Comparison of ENCODE assay signal across 1 cellular context in the genomic region with DNA sequence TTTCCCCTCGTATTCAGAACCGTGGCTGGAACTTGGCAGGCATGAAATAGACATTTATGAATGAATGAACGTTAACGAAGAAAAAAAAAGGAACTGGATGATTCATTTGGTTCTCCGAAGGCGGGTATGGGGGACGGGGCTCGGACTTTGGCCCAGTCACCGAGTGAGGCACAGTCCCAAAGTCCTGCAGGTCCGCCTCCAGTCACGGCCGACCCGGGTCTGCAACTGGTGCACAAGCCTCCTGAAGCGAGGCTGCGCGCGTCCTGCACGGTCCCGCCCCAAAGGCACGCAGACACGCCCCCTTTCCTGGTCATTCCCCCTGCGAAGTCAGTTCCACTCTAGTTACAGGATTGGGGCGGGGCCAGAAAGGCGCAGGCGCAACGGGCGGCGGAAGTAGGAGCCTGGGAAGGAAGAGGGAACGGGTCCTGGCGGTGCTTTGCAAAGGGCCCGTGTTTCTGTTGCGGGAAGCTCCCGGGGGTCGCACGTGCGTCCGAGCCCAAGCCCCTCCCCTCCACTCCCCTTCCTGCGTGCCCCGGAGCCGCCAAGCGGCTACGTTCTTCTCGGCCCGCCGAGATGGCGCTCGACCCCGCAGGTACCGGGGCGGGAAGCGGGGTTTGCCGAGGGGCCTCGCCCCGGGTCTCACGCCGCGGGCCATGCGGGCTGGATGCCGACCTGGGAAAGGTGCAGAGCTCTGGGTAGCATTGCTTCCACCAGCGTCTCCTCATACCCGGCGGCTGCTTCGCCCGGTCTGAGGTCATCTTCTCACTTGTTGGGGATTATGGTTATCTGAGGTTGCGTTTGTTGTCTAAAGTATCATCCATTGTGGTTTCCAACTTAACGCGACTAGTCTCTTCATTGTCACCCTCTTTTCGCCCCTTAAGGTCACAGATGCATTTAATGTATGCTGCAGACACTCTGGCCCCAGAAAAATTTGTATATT.
TF ChIP-seq lines count a peak whose summit lies in the region.

A gene with protein sequence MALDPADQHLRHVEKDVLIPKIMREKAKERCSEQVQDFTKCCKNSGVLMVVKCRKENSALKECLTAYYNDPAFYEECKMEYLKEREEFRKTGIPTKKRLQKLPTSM (plus strand): TSS at position 399 of the 940 bp plus-strand sequence. CDS start 175 bp downstream, at position 574.

TF ChIP-seq in HEK293, 187 proteins besides CTCF, POLR2A, EP300 and RAD21 (continued from another document):
- TF ChIP-seq, protein P1, sequence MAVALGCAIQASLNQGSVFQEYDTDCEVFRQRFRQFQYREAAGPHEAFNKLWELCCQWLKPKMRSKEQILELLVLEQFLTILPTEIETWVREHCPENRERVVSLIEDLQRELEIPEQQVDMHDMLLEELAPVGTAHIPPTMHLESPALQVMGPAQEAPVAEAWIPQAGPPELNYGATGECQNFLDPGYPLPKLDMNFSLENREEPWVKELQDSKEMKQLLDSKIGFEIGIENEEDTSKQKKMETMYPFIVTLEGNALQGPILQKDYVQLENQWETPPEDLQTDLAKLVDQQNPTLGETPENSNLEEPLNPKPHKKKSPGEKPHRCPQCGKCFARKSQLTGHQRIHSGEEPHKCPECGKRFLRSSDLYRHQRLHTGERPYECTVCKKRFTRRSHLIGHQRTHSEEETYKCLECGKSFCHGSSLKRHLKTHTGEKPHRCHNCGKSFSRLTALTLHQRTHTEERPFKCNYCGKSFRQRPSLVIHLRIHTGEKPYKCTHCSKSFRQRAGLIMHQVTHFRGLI (tag by site-specific recombination; IDR thresholded peaks at IDR 0.05): peak; percentile 97
- TF ChIP-seq, protein P2, sequence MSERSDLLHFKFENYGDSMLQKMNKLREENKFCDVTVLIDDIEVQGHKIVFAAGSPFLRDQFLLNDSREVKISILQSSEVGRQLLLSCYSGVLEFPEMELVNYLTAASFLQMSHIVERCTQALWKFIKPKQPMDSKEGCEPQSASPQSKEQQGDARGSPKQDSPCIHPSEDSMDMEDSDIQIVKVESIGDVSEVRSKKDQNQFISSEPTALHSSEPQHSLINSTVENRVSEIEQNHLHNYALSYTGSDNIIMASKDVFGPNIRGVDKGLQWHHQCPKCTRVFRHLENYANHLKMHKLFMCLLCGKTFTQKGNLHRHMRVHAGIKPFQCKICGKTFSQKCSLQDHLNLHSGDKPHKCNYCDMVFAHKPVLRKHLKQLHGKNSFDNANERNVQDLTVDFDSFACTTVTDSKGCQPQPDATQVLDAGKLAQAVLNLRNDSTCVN (tag by site-specific recombination; optimal IDR thresholded peaks at IDR 0.05): peak; percentile 78
- TF ChIP-seq ZNF114 (tag by site-specific recombination; IDR thresholded peaks at IDR 0.05) (no peak), MYNN (tag by site-specific recombination; IDR thresholded peaks at IDR 0.05; ENCODE audit: borderline replicate concordance) (no peak), ZFP37 (tag by site-specific recombination; IDR thresholded peaks at IDR 0.05) (0 out of 2 replicates have a peak, but pooled peaks have one; percentile 81), ZNF677 (tag by site-specific recombination; IDR thresholded peaks at IDR 0.05) (no peak), ZNF140 (tag by site-specific recombination; IDR thresholded peaks at IDR 0.05) (no peak), KLF1 (tag by site-specific recombination; IDR thresholded peaks at IDR 0.05) (0 out of 2 replicates have a peak, but pooled peaks have one; percentile 19), IKZF3 (tag by site-specific recombination; IDR thresholded peaks at IDR 0.05) (peak; percentile 90), ZNF654 (tag by site-specific recombination; IDR thresholded peaks at IDR 0.05; ENCODE audit: low read depth) (no peak), ZNF596 (tag by site-specific recombination; IDR thresholded peaks at IDR 0.05) (no peak), ZNF366 (tag by site-specific recombination; conservative IDR thresholded peaks at IDR 0.05) (no peak), ZBTB20 (tag by site-specific recombination; IDR thresholded peaks at IDR 0.05) (peak; percentile 96), ZNF404 (tag by site-specific recombination; IDR thresholded peaks at IDR 0.05) (no peak), ZNF2 (tag by site-specific recombination; IDR thresholded peaks at IDR 0.05) (peak; percentile 16; the same call in 1 of the 2 replicates), ZNF510 (tag by site-specific recombination; IDR thresholded peaks at IDR 0.05; ENCODE audit: insufficient replicate concordance) (no peak)
- TF ChIP-seq, protein P3, sequence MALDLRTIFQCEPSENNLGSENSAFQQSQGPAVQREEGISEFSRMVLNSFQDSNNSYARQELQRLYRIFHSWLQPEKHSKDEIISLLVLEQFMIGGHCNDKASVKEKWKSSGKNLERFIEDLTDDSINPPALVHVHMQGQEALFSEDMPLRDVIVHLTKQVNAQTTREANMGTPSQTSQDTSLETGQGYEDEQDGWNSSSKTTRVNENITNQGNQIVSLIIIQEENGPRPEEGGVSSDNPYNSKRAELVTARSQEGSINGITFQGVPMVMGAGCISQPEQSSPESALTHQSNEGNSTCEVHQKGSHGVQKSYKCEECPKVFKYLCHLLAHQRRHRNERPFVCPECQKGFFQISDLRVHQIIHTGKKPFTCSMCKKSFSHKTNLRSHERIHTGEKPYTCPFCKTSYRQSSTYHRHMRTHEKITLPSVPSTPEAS (tag by site-specific recombination; IDR thresholded peaks at IDR 0.05): no peak
- TF ChIP-seq, protein P4, sequence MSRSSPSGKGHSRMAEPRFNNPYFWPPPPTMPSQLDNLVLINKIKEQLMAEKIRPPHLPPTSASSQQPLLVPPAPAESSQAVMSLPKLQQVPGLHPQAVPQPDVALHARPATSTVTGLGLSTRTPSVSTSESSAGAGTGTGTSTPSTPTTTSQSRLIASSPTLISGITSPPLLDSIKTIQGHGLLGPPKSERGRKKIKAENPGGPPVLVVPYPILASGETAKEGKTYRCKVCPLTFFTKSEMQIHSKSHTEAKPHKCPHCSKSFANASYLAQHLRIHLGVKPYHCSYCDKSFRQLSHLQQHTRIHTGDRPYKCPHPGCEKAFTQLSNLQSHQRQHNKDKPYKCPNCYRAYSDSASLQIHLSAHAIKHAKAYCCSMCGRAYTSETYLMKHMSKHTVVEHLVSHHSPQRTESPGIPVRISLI (tag by site-specific recombination; IDR thresholded peaks at IDR 0.05): no peak
- TF ChIP-seq, protein P5, sequence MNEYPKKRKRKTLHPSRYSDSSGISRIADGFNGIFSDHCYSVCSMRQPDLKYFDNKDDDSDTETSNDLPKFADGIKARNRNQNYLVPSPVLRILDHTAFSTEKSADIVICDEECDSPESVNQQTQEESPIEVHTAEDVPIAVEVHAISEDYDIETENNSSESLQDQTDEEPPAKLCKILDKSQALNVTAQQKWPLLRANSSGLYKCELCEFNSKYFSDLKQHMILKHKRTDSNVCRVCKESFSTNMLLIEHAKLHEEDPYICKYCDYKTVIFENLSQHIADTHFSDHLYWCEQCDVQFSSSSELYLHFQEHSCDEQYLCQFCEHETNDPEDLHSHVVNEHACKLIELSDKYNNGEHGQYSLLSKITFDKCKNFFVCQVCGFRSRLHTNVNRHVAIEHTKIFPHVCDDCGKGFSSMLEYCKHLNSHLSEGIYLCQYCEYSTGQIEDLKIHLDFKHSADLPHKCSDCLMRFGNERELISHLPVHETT (tag by site-specific recombination; IDR thresholded peaks at IDR 0.05): no peak
- TF ChIP-seq, protein P6, sequence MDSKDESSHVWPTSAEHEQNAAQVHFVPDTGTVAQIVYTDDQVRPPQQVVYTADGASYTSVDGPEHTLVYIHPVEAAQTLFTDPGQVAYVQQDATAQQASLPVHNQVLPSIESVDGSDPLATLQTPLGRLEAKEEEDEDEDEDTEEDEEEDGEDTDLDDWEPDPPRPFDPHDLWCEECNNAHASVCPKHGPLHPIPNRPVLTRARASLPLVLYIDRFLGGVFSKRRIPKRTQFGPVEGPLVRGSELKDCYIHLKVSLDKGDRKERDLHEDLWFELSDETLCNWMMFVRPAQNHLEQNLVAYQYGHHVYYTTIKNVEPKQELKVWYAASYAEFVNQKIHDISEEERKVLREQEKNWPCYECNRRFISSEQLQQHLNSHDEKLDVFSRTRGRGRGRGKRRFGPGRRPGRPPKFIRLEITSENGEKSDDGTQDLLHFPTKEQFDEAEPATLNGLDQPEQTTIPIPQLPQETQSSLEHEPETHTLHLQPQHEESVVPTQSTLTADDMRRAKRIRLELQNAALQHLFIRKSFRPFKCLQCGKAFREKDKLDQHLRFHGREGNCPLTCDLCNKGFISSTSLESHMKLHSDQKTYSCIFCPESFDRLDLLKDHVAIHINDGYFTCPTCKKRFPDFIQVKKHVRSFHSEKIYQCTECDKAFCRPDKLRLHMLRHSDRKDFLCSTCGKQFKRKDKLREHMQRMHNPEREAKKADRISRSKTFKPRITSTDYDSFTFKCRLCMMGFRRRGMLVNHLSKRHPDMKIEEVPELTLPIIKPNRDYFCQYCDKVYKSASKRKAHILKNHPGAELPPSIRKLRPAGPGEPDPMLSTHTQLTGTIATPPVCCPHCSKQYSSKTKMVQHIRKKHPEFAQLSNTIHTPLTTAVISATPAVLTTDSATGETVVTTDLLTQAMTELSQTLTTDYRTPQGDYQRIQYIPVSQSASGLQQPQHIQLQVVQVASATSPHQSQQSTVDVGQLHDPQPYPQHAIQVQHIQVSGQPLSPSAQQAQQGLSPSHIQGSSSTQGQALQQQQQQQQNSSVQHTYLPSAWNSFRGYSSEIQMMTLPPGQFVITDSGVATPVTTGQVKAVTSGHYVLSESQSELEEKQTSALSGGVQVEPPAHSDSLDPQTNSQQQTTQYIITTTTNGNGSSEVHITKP (tag by site-specific recombination; IDR thresholded peaks at IDR 0.05): peak; percentile 56
- TF ChIP-seq, protein P7, sequence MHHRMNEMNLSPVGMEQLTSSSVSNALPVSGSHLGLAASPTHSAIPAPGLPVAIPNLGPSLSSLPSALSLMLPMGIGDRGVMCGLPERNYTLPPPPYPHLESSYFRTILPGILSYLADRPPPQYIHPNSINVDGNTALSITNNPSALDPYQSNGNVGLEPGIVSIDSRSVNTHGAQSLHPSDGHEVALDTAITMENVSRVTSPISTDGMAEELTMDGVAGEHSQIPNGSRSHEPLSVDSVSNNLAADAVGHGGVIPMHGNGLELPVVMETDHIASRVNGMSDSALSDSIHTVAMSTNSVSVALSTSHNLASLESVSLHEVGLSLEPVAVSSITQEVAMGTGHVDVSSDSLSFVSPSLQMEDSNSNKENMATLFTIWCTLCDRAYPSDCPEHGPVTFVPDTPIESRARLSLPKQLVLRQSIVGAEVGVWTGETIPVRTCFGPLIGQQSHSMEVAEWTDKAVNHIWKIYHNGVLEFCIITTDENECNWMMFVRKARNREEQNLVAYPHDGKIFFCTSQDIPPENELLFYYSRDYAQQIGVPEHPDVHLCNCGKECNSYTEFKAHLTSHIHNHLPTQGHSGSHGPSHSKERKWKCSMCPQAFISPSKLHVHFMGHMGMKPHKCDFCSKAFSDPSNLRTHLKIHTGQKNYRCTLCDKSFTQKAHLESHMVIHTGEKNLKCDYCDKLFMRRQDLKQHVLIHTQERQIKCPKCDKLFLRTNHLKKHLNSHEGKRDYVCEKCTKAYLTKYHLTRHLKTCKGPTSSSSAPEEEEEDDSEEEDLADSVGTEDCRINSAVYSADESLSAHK (tag by site-specific recombination; IDR thresholded peaks at IDR 0.05): no peak
